8 cellular contexts compared by ENCODE assay signal in the genomic region with DNA sequence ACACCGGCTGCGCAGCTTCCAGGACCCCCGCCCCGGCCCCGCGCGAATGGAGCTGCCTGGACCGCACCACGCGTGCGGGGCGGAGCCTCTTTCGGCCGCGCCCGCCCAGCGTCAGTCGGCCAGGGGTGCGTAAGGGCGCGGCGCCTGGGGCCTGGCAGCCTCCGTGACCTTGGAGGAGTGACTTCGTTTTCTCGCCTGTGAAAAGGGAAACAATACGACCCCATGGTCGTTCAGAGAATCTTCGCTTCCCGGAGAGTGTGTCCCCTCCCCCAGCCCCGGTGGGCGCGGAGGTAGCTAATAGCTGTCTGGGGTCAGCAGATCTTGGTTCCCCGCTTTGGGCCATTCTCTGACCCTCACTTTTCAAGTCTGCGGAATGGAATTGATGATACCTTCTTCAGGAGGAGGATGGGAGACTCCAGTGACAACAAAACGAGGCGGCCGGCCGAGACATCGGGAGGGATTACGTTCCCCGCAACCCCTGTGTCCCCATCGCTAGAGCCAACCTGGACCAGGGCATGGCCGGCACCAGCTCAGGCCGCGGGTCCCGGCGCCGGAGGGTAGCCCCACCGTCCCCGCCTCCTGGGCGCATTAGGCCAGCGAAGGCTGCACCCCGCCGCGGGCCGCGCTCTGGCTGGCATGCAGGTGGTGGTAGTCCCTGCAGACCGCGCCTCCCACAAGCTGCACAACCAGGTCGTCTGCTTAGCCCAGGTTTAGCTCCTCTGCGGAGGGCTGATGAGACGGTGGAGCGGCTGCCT.
DNase-seq lines count a peak whose midpoint lies in the region; ATAC-seq and TF ChIP-seq lines count a peak whose summit lies in the region.

No MANE protein-coding gene starts in this region.

- DNase-seq in DMS153 (lab: John Stamatoyannopoulos, UW) (peak; percentile 22), DMS153 treated with DMSO at 0.1 percent for 48 hours (lab: John Stamatoyannopoulos, UW; ENCODE audit: unreplicated experiment) (no peak), NCI-H1930 (lab: John Stamatoyannopoulos, UW) (peak; percentile 19 to 63), kidney glomerular epithelial cell (lab: John Stamatoyannopoulos, UW) (peak; percentile 33)
- peak; percentile 73 for DNase-seq in central memory CD4-positive, alpha-beta T cell
- DNase-seq in stimulated activated CD4-positive, alpha-beta T cell treated with anti-CD3 and anti-CD28 coated beads, Interleukin-2, amount 100 ng/mL, for 4 hours (ENCODE audit: low read depth), result peak; percentile 47

- peak; percentile 78 for ATAC-seq in HG02885 (IDR thresholded peaks at IDR 0.05; ENCODE audit: poor library complexity, unreplicated experiment)

- H3K27ac ChIP-seq in VCaP, result peak overlapping the region; percentile 95

- TF ChIP-seq CTCF in VCaP (conservative IDR thresholded peaks at IDR 0.05), result no peak
